16 cellular contexts compared by ENCODE assay signal in genomic region chr5:132377738-132378137, GRCh38. TPM values are rescaled to one million over a fixed set of nuclear protein-coding genes. Genes with fewer than 3 reads are reported as not detected.
DNase-seq lines count a peak whose midpoint lies in the region; ATAC-seq and TF ChIP-seq lines count a peak whose summit lies in the region.
"Had no signal": no experiment of that assay in that cellular context is flagged by ENCODE, and none has a peak within 500 bp of the region (broad histone marks: within the 10 kb centered on the region; RNA-seq: fewer than 3 reads in every experiment).

No MANE protein-coding gene starts in this region.

- H3K4me3 ChIP-seq in PC-3 (ENCODE audit: low read length) (no peak overlapping the region), thoracic aorta (peak overlapping the region; percentile 53), mucosa of descending colon (no peak overlapping the region)

- peak overlapping the region; percentile 47; the same call in 1 of the 2 replicates for H3K9ac ChIP-seq in PC-3 (ENCODE audit: low read length)

- POLR2A ChIA-PET in PC-3 (lab: Charles Lee; ENCODE audit: unreplicated experiment) = no interaction called here

- peak overlapping the region; percentile 88 for H3K27ac ChIP-seq in PC-3 (ENCODE audit: low read length)
- peak overlapping the region; percentile 50 for H3K27ac ChIP-seq in cingulate gyrus (ENCODE audit: low read depth, low read length)
- peak overlapping the region; percentile 69 to 71 for H3K27ac ChIP-seq in thoracic aorta

- H4K20me1 ChIP-seq in PC-3 (ENCODE audit: low read length) = no peaks in the 10 kb centered on the region

- no peaks in the 10 kb centered on the region for H3K36me3 Mint-ChIP-seq in osteocyte (ENCODE audit: unreplicated experiment)

- no peaks in the 10 kb centered on the region for H3K27me3 ChIP-seq in PC-3 (ENCODE audit: low read length)
- H3K27me3 ChIP-seq in thoracic aorta (replicated peaks; ENCODE audit: insufficient read depth) = no peaks in the 10 kb centered on the region

- intact Hi-C loops in PC-3 (cut with micrococcal nuclease) = loop anchor here (2.0 kb wide), 1 partner anchor 119 kb away; no protein-coding TSS in a partner anchor
- intact Hi-C loops in mucosa of descending colon (cut with DNase I, micrococcal nuclease) = no loop called here

- peaks cover 4% of the 10 kb centered on the region for H3K4me1 Mint-ChIP-seq in osteocyte (ENCODE audit: unreplicated experiment)
- H3K4me1 Mint-ChIP-seq: B cell had no signal

- H3K36me3 ChIP-seq in PC-3 (ENCODE audit: low read depth, low read length) (no peaks in the 10 kb centered on the region), thoracic aorta (no peaks in the 10 kb centered on the region), mucosa of descending colon (ENCODE audit: low read depth) (no peaks in the 10 kb centered on the region)

- no TSS peak for BruUV-seq in PC-3 (replicated peaks; lab: Mats Ljungman, UMichigan)

- TF ChIP-seq CTCF in PC-3 (conservative IDR thresholded peaks at IDR 0.05; ENCODE audit: low read depth, low read length) = no peak
- no peak for TF ChIP-seq CTCF in osteocyte (IDR thresholded peaks at IDR 0.05)
- TF ChIP-seq CTCF in thoracic aorta (IDR thresholded peaks at IDR 0.05) = no peak
- no peak for TF ChIP-seq CTCF in mucosa of descending colon (IDR thresholded peaks at IDR 0.05)

- no peak overlapping the region for H3K4me3 Mint-ChIP-seq in osteocyte (ENCODE audit: unreplicated experiment)
- H3K4me3 Mint-ChIP-seq: B cell had no signal

- H3K4me1 ChIP-seq in PC-3 (ENCODE audit: insufficient read depth, low read length) = peaks cover 25% of the 10 kb centered on the region
- peaks cover 5 to 31% of the 10 kb centered on the region in 2 donors for H3K4me1 ChIP-seq in thoracic aorta (ENCODE audit: control insufficient read depth in 1 of 2, low read depth in 2 of 2)
- H3K4me1 ChIP-seq in mucosa of descending colon (ENCODE audit: low read depth) = peaks cover 5% of the 10 kb centered on the region

- H3K9me3 Mint-ChIP-seq in osteocyte (ENCODE audit: unreplicated experiment) = no peaks in the 10 kb centered on the region

- ATAC-seq in PC-3 (no peak), thoracic aorta (ENCODE audit: insufficient number of reproducible peaks, low FRiP score, low read depth) (no peak), mucosa of descending colon (no peak)

- peaks cover 48% of the 10 kb centered on the region for H3K79me2 ChIP-seq in PC-3 (ENCODE audit: low read length)

- H3F3A ChIP-seq in PC-3 (ENCODE audit: low read length, unreplicated experiment) = no peaks in the 10 kb centered on the region

- H3K27ac Mint-ChIP-seq in osteocyte (ENCODE audit: unreplicated experiment) = no peak overlapping the region
- H3K27ac Mint-ChIP-seq: B cell had no signal

- no peak for DNase-seq in PC-3
- DNase-seq in osteocyte (ENCODE audit: extremely low spot score, unreplicated experiment) = peak; percentile 75
- DNase-seq in thoracic aorta (ENCODE audit: low spot score) = no peak
- no peak for DNase-seq in activated CD4-positive, alpha-beta T cell treated with anti-CD3 and anti-CD28 coated beads for 1 hour
- DNase-seq in mucosa of descending colon = no peak
- no peak for DNase-seq in HUDEP-2 (lab: John Stamatoyannopoulos, UW; ENCODE audit: unreplicated experiment in 76 of 76)
- no peak for DNase-seq in germinal center (ENCODE audit: low spot score)
- DNase-seq: EL, H7, MM.1S, NCI-H1048, NCI-H1417 treated with DMSO at 0.1 percent for 48 hours, NCI-H187, NCI-H526 had no signal

- CTCF ChIA-PET in PC-3 (lab: Charles Lee) = no interaction called here

- no peaks in the 10 kb centered on the region for H3K27me3 Mint-ChIP-seq in osteocyte (ENCODE audit: unreplicated experiment)
- H3K27me3 Mint-ChIP-seq: B cell had no signal

- H3K9me3 ChIP-seq in PC-3 (ENCODE audit: low read length) = no peaks in the 10 kb centered on the region
- no peaks in the 10 kb centered on the region for H3K9me3 ChIP-seq in thoracic aorta
- no peaks in the 10 kb centered on the region for H3K9me3 ChIP-seq in mucosa of descending colon

- H2AFZ ChIP-seq in PC-3 (ENCODE audit: low read length) = no peak overlapping the region

- peak overlapping the region; percentile 64; the same call in 1 of the 2 replicates for H3K4me2 ChIP-seq in PC-3 (ENCODE audit: low read length)

- H3K9me2 ChIP-seq in PC-3 (replicated peaks; ENCODE audit: low read length) = no peaks in the 10 kb centered on the region

RNA-seq across cellular contexts. Expression of gene SLC22A5, which starts 8.2 kb away (rescaled TPM):
- total RNA-seq in PC-3 (2014; rRNA removed) (8.2 and 21.8 TPM in 2 replicates), osteocyte (6.7 and 9.1 TPM in 2 replicates), thoracic aorta (10 to 100 TPM; 24.9 to 30.8 TPM), mucosa of descending colon (10 to 100 TPM; 27.9 to 95.4 (median 29.4) TPM)
